1 cellular context compared by ENCODE assay signal in the genomic region with DNA sequence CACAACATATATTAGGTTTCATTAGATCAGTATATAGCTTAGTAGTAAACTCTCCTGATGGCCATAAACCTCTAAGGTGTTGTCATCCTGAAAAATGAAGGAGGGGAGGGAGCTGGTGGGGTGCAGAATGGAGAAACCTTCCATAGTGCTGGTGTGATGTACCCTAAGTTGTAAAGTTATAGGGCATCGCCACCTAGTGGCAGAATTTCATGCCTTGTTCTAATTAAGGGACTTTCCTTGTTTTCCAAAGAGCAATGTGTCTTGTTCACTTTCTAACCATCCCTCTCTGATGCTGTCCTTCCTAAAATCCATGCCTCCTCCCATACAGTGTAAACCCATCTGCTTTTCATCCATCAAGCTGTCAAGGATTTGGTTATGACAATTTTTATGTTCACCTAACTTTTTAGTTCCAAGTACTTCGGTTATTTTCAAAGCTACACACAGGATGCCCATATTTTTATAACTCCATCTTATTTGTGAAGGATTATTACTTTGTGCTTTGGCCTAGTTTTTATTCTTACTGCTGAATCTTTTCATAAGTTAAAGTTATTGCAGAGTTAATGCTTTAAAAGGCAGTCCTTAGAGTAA.
TF ChIP-seq lines count a peak whose summit lies in the region.

No MANE protein-coding gene starts in this region.

TF ChIP-seq in endothelial cell of umbilical vein, 7 proteins besides CTCF, POLR2A, EP300 and RAD21 (continued from another document):
- TF ChIP-seq, protein P1, sequence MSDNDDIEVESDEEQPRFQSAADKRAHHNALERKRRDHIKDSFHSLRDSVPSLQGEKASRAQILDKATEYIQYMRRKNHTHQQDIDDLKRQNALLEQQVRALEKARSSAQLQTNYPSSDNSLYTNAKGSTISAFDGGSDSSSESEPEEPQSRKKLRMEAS (IDR thresholded peaks at IDR 0.05; ENCODE audit: insufficient read depth, insufficient read length): no peak
- TF ChIP-seq FOS (IDR thresholded peaks at IDR 0.05; ENCODE audit: borderline replicate concordance, insufficient read depth, low read length) (no peak), MYC (IDR thresholded peaks at IDR 0.05; ENCODE audit: low read depth, low read length) (no peak)
